ENCODE assay signal across 1 cellular context in the genomic region with DNA sequence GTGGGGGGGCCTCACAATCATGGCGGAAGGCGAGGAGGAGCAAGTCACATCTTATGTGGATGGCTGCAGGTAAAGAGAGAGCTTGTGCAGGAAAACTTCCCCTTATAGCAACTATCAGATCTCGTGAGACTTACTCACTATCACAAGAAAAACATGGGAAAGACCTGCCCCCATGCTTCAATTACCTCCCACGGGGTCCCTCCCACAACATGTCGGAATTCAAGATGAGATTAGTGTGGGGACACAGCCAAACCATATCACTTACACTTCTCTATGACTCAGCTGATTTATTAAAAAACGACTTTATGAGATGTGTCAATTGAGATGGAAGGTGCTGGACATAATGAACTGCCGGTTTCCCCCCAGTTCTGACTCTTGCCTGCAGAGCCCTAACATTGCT.
TF ChIP-seq lines count a peak whose summit lies in the region.

No MANE protein-coding gene starts in this region.

TF ChIP-seq in HEK293, 187 proteins besides CTCF, POLR2A, EP300 and RAD21 (continued from another document):
- TF ChIP-seq, protein P1, sequence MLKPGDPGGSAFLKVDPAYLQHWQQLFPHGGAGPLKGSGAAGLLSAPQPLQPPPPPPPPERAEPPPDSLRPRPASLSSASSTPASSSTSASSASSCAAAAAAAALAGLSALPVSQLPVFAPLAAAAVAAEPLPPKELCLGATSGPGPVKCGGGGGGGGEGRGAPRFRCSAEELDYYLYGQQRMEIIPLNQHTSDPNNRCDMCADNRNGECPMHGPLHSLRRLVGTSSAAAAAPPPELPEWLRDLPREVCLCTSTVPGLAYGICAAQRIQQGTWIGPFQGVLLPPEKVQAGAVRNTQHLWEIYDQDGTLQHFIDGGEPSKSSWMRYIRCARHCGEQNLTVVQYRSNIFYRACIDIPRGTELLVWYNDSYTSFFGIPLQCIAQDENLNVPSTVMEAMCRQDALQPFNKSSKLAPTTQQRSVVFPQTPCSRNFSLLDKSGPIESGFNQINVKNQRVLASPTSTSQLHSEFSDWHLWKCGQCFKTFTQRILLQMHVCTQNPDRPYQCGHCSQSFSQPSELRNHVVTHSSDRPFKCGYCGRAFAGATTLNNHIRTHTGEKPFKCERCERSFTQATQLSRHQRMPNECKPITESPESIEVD (tag by site-specific recombination; IDR thresholded peaks at IDR 0.05): no peak
- TF ChIP-seq ZFP41 (tag by site-specific recombination; IDR thresholded peaks at IDR 0.05; ENCODE audit: borderline replicate concordance) (no peak), ZNF24 (tag by site-specific recombination; IDR thresholded peaks at IDR 0.05) (no peak), ZNF777 (tag by site-specific recombination; IDR thresholded peaks at IDR 0.05; ENCODE audit: borderline replicate concordance) (no peak), ZFHX2 (tag by site-specific recombination; conservative IDR thresholded peaks at IDR 0.05) (peak; percentile 90)
- TF ChIP-seq, protein P2, sequence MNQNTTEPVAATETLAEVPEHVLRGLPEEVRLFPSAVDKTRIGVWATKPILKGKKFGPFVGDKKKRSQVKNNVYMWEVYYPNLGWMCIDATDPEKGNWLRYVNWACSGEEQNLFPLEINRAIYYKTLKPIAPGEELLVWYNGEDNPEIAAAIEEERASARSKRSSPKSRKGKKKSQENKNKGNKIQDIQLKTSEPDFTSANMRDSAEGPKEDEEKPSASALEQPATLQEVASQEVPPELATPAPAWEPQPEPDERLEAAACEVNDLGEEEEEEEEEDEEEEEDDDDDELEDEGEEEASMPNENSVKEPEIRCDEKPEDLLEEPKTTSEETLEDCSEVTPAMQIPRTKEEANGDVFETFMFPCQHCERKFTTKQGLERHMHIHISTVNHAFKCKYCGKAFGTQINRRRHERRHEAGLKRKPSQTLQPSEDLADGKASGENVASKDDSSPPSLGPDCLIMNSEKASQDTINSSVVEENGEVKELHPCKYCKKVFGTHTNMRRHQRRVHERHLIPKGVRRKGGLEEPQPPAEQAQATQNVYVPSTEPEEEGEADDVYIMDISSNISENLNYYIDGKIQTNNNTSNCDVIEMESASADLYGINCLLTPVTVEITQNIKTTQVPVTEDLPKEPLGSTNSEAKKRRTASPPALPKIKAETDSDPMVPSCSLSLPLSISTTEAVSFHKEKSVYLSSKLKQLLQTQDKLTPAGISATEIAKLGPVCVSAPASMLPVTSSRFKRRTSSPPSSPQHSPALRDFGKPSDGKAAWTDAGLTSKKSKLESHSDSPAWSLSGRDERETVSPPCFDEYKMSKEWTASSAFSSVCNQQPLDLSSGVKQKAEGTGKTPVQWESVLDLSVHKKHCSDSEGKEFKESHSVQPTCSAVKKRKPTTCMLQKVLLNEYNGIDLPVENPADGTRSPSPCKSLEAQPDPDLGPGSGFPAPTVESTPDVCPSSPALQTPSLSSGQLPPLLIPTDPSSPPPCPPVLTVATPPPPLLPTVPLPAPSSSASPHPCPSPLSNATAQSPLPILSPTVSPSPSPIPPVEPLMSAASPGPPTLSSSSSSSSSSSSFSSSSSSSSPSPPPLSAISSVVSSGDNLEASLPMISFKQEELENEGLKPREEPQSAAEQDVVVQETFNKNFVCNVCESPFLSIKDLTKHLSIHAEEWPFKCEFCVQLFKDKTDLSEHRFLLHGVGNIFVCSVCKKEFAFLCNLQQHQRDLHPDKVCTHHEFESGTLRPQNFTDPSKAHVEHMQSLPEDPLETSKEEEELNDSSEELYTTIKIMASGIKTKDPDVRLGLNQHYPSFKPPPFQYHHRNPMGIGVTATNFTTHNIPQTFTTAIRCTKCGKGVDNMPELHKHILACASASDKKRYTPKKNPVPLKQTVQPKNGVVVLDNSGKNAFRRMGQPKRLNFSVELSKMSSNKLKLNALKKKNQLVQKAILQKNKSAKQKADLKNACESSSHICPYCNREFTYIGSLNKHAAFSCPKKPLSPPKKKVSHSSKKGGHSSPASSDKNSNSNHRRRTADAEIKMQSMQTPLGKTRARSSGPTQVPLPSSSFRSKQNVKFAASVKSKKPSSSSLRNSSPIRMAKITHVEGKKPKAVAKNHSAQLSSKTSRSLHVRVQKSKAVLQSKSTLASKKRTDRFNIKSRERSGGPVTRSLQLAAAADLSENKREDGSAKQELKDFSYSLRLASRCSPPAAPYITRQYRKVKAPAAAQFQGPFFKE (tag by site-specific recombination; IDR thresholded peaks at IDR 0.05; ENCODE audit: borderline replicate concordance): no peak
- TF ChIP-seq, protein P3, sequence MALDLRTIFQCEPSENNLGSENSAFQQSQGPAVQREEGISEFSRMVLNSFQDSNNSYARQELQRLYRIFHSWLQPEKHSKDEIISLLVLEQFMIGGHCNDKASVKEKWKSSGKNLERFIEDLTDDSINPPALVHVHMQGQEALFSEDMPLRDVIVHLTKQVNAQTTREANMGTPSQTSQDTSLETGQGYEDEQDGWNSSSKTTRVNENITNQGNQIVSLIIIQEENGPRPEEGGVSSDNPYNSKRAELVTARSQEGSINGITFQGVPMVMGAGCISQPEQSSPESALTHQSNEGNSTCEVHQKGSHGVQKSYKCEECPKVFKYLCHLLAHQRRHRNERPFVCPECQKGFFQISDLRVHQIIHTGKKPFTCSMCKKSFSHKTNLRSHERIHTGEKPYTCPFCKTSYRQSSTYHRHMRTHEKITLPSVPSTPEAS (tag by site-specific recombination; IDR thresholded peaks at IDR 0.05): no peak
